In the genomic region with DNA sequence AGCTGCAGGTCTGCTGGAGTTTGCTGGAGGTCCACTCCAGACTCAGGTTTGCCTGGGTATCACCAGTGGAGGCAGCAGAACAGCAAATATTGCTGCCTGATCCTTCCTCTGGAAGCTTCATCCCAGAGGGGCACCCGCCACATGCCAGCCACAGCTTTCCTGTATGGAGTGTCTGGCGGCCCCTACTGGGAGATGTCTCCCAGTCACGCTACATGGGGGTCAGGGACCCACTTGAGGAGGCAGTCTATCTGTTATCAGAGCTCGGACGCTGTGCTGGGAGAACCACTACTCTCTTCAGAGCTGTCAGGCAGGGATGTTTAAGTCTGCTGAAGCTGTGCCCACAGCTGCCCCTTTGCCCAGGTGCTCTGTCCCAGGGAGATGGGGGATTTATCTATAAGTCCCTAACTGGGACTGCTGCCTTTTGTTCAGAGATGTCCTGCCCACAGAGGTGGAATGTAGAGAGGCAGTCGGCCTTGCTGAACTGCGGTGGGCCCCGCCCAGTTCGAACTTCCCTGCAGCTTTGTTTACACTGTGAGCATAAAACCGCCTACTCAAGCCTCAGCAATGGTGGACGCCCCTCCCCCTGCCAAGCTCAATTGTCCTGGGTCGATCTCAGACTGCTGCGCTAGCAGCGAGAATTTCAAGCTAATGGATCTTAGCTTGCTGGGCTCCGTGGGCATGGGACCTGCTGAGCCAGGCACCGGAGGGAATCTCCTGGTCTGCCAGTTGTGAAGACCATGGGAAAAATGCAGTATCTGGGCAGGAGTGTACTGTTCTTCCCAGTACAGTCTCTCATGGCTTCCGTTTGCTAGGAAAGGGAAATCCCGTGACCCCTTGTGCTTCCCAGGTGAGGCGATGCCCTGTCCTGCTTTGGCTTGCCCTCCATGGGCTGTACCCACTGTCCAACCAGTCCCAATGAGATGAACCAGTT, we compare ENCODE assay signal across 8 cellular contexts.
DNase-seq lines count a peak whose midpoint lies in the region; ATAC-seq and TF ChIP-seq lines count a peak whose summit lies in the region.
"Not testable (repeated sequence)": the region's sequence is repeated elsewhere in the genome, so short reads cannot be mapped to it uniquely, and the experiment has no call there.

No MANE protein-coding gene starts in this region.

- not testable (repeated sequence) for H3K4me1 ChIP-seq in HUES48 (ENCODE audit: control insufficient read depth, insufficient read depth, low read length); foreskin keratinocyte; neural progenitor cell; testis

- ATAC-seq in foreskin keratinocyte = peak; percentile 44
- peak; percentile 99 for ATAC-seq in left colon

- peak overlapping the region; percentile 49 for H3K4me2 ChIP-seq in neural progenitor cell

- not testable (repeated sequence) for H3K9me3 ChIP-seq in HUES48 (ENCODE audit: control insufficient read depth, insufficient read depth, low read length); neural progenitor cell (ENCODE audit: low read depth); testis

- 48 to 66% methylated on average over 17 to 19 of the region's 19 CpGs for WGBS in testis, 2 donors

- H3K27me3 ChIP-seq in HUES48 (ENCODE audit: control insufficient read depth, insufficient read depth, low read length); testis: not testable (repeated sequence)
- H3K27me3 ChIP-seq in foreskin keratinocyte (peaks cover 25% of the 10 kb centered on the region), neural progenitor cell (peaks cover 16% of the 10 kb centered on the region)

- peak overlapping the region; percentile 36 for H3K4me3 Mint-ChIP-seq in neural progenitor cell

- intact Hi-C loops in left colon (cut with DNase I, micrococcal nuclease); testis (cut with DNase I; ENCODE audit: low total_unique reads): not testable (repeated sequence)

- H4K20me1 ChIP-seq in neural progenitor cell (ENCODE audit: low read depth) = not testable (repeated sequence)

- H3K36me3 ChIP-seq in HUES48 (ENCODE audit: control insufficient read depth, insufficient read depth, low read length); neural progenitor cell; testis (ENCODE audit: low read depth, missing control alignments): not testable (repeated sequence)

- not testable (repeated sequence) for H3K27ac ChIP-seq in HUES48 (ENCODE audit: low read depth, low read length); foreskin keratinocyte; neural progenitor cell; testis

- H3K4me3 ChIP-seq in HUES48 (ENCODE audit: low read depth, low read length) (peak overlapping the region; percentile 43), neural progenitor cell (peak overlapping the region; percentile 11)
- H3K4me3 ChIP-seq in testis = not testable (repeated sequence)

- TF ChIP-seq CTCF in foreskin keratinocyte (conservative IDR thresholded peaks at IDR 0.05) (peak; percentile 4), neural progenitor cell (IDR thresholded peaks at IDR 0.05) (peak; percentile 34)
- TF ChIP-seq CTCF in testis (IDR thresholded peaks at IDR 0.05) = not testable (repeated sequence)

- TF ChIP-seq POLR2A in testis (IDR thresholded peaks at IDR 0.05) = not testable (repeated sequence)

- not testable (repeated sequence) for H3K27me3 Mint-ChIP-seq in neural progenitor cell (ENCODE audit: insufficient read depth, low read depth)

- H3K79me2 ChIP-seq in neural progenitor cell (ENCODE audit: low read depth) = not testable (repeated sequence)

- H3F3A ChIP-seq in neural progenitor cell (ENCODE audit: low read depth) = peaks cover 17% of the 10 kb centered on the region

- H2AFZ ChIP-seq in neural progenitor cell (replicated peaks) = peak overlapping the region; percentile 51

- H3K9ac ChIP-seq in HUES48 (ENCODE audit: low read depth, low read length) = 0 out of 2 replicates have a peak overlapping the region, but pooled peaks have one; percentile 42
- H3K9ac ChIP-seq in neural progenitor cell = not testable (repeated sequence)

- peaks cover 11% of the 10 kb centered on the region for H3K4me1 Mint-ChIP-seq in neural progenitor cell

- peaks cover 24% of the 10 kb centered on the region for H3K9me3 Mint-ChIP-seq in neural progenitor cell

- not testable (repeated sequence) for H3K36me3 Mint-ChIP-seq in neural progenitor cell

- DNase-seq in DMS153 treated with DMSO at 0.1 percent for 48 hours (lab: John Stamatoyannopoulos, UW; ENCODE audit: unreplicated experiment) (peak; percentile 3), NCI-H69 (lab: John Stamatoyannopoulos, UW) (peak; percentile 42), astrocyte of the hippocampus (ENCODE audit: low read depth, low spot score) (peak; percentile 63), left colon (peak; percentile 78 to 90), neural progenitor cell (ENCODE audit: low spot score) (peak; percentile 91), testis (peak; percentile 21)
- DNase-seq in foreskin keratinocyte = not testable (repeated sequence)

- peak overlapping the region; percentile 21 for H3K27ac Mint-ChIP-seq in neural progenitor cell
